In genomic region chr21:44211978-44212377, GRCh38 we compare ENCODE assay signal across 22 cellular contexts. TPM values are rescaled to one million over a fixed set of nuclear protein-coding genes. Genes with fewer than 3 reads are reported as not detected.
"Had no signal": no experiment of that assay in that cellular context is flagged by ENCODE, and none has a peak within 500 bp of the region (broad histone marks: within the 10 kb centered on the region; RNA-seq: fewer than 3 reads in every experiment).

No MANE protein-coding gene starts in this region.

RNA-seq across cellular contexts. Expression of gene ICOSLG, which starts 28.8 kb away (rescaled TPM):
- polyA plus RNA-seq: neural cell had no signal

RNA-seq across cellular contexts. Expression of gene DNMT3L, which starts 49.7 kb away (rescaled TPM):
- total RNA-seq: naive thymus-derived CD4-positive, alpha-beta T cell; natural killer cell; omental fat pad; osteocyte; pancreas; posterior vena cava; prostate gland; pulmonary artery endothelial cell; right atrium auricular region; sciatic nerve; smooth muscle cell; spleen; stomach; subcutaneous adipose tissue; temporal lobe; thoracic aorta; thyroid gland; tibial nerve; upper lobe of left lung; ureter; uterus had no signal
- polyA plus RNA-seq: naive thymus-derived CD4-positive, alpha-beta T cell; neural cell; pancreas; smooth muscle cell; spleen; stomach had no signal
